Comparison of ENCODE assay signal across 20 cellular contexts in genomic region chr5:159734366-159734765, GRCh38.
DNase-seq lines count a peak whose midpoint lies in the region; ATAC-seq and TF ChIP-seq lines count a peak whose summit lies in the region.
"Had no signal": no experiment of that assay in that cellular context is flagged by ENCODE, and none has a peak within 500 bp of the region (broad histone marks: within the 10 kb centered on the region; RNA-seq: fewer than 3 reads in every experiment).

No MANE protein-coding gene starts in this region.

- peaks cover 0 to 11% (median 3%) of the 10 kb centered on the region in 7 donors for H3K9me3 Mint-ChIP-seq in naive B cell

- peak; percentile 78 for DNase-seq in DND-41
- DNase-seq in MV-4-11 (lab: John Stamatoyannopoulos, UW) = peak; percentile 23
- DNase-seq in naive B cell = peak; percentile 15
- no peak for DNase-seq in mucosa of gallbladder (ENCODE audit: low spot score)
- DNase-seq in substantia nigra (lab: John Stamatoyannopoulos, UW) = no peak
- DNase-seq: CD4-positive, CD25-positive, alpha-beta regulatory T cell; Kasumi-1; MG63; NCI-H1092; NCI-H146; NCI-H2029 treated with DMSO at 0.1 percent for 48 hours; NCI-H2171; NCI-H345; NCI-H524; NCI-H774; SIG-M5; SK-N-SH had no signal

- H3K4me2 ChIP-seq in DND-41 (ENCODE audit: insufficient read depth, low read length) = peak overlapping the region; percentile 38

- H3K27ac Mint-ChIP-seq in naive B cell = peak overlapping the region in 1 of 6 donors; percentile 57
- H3K27ac Mint-ChIP-seq: CD4-positive, CD25-positive, alpha-beta regulatory T cell had no signal

- H3K4me1 ChIP-seq in DND-41 (ENCODE audit: insufficient read depth, low read length) = peaks cover 65% of the 10 kb centered on the region

- peaks cover 28 to 50% (median 41%) of the 10 kb centered on the region in 3 donors for H3K4me1 Mint-ChIP-seq in naive B cell
- H3K4me1 Mint-ChIP-seq: CD4-positive, CD25-positive, alpha-beta regulatory T cell had no signal

- no peaks in the 10 kb centered on the region for H3K9me3 ChIP-seq in DND-41 (ENCODE audit: insufficient read depth, low read length, severe bottlenecking)
- H3K9me3 ChIP-seq: MG63, SK-N-SH had no signal

- H3K27me3 ChIP-seq in DND-41 (ENCODE audit: insufficient read depth, low read length, poor library complexity) = no peaks in the 10 kb centered on the region

- H4K20me1 ChIP-seq in DND-41 (ENCODE audit: insufficient read depth, low read length) = no peaks in the 10 kb centered on the region

- peak overlapping the region; percentile 19; the same call in 1 of the 2 replicates for H3K9ac ChIP-seq in DND-41 (ENCODE audit: low read depth, low read length)
- H3K9ac ChIP-seq: SK-N-SH had no signal

- no peak for TF ChIP-seq CTCF in DND-41 (IDR thresholded peaks at IDR 0.05; ENCODE audit: borderline replicate concordance, extremely low read depth, low read length, poor library complexity, severe bottlenecking)

- 0 out of 2 replicates have a peak overlapping the region, but pooled peaks have one; percentile 0 for H2AFZ ChIP-seq in DND-41 (ENCODE audit: low read depth, low read length)

- no peaks in the 10 kb centered on the region for H3K36me3 Mint-ChIP-seq in naive B cell
- H3K36me3 Mint-ChIP-seq: CD4-positive, CD25-positive, alpha-beta regulatory T cell had no signal

- H3K27ac ChIP-seq in DND-41 (ENCODE audit: low read length) (peak overlapping the region; percentile 83), substantia nigra (ENCODE audit: low read depth, low read length, poor library complexity, severe bottlenecking) (no peak overlapping the region)

- H3K27me3 Mint-ChIP-seq in naive B cell = peaks cover 19 to 44% (median 27%) of the 10 kb centered on the region in 3 donors
- H3K27me3 Mint-ChIP-seq: CD4-positive, CD25-positive, alpha-beta regulatory T cell had no signal

- H3K36me3 ChIP-seq in DND-41 (ENCODE audit: insufficient read depth, low read length) = no peaks in the 10 kb centered on the region
- H3K36me3 ChIP-seq: MG63 had no signal

- ATAC-seq in DND-41 (ENCODE audit: insufficient read depth, low read depth) = peak; percentile 65
- peak; percentile 44 for ATAC-seq in HG02981 (IDR thresholded peaks at IDR 0.05; ENCODE audit: unreplicated experiment)
- peak in 1 of 2 donors; percentile 59 for ATAC-seq in naive B cell (ENCODE audit: low read depth in 2 of 2)
- ATAC-seq in GM18517 (IDR thresholded peaks at IDR 0.05; ENCODE audit: unreplicated experiment) = no peak
- ATAC-seq: Panc1 had no signal

- H3K79me2 ChIP-seq in DND-41 (ENCODE audit: insufficient read depth, low read length) = no peaks in the 10 kb centered on the region

- H3K4me3 ChIP-seq in DND-41 (ENCODE audit: low read depth in 1 of 2, low read length in 2 of 2) = no peak overlapping the region
- H3K4me3 ChIP-seq: MG63 had no signal

- H3K4me3 Mint-ChIP-seq in naive B cell = peak overlapping the region in 7 of 8 donors; percentile 3 to 71 (median 34)
- H3K4me3 Mint-ChIP-seq: CD4-positive, CD25-positive, alpha-beta regulatory T cell had no signal

Comparison
In these comparisons a context has a peak if more than half of its experiments do, and no peak if none do; other contexts are left out.
1. DNase-seq: peak in DND-41 (single experiment), MV-4-11 (single experiment) and naive B cell (single experiment); none in mucosa of gallbladder (single experiment) and substantia nigra (0 of 49).